Comparison of ENCODE assay signal across 8 cellular contexts in the genomic region with DNA sequence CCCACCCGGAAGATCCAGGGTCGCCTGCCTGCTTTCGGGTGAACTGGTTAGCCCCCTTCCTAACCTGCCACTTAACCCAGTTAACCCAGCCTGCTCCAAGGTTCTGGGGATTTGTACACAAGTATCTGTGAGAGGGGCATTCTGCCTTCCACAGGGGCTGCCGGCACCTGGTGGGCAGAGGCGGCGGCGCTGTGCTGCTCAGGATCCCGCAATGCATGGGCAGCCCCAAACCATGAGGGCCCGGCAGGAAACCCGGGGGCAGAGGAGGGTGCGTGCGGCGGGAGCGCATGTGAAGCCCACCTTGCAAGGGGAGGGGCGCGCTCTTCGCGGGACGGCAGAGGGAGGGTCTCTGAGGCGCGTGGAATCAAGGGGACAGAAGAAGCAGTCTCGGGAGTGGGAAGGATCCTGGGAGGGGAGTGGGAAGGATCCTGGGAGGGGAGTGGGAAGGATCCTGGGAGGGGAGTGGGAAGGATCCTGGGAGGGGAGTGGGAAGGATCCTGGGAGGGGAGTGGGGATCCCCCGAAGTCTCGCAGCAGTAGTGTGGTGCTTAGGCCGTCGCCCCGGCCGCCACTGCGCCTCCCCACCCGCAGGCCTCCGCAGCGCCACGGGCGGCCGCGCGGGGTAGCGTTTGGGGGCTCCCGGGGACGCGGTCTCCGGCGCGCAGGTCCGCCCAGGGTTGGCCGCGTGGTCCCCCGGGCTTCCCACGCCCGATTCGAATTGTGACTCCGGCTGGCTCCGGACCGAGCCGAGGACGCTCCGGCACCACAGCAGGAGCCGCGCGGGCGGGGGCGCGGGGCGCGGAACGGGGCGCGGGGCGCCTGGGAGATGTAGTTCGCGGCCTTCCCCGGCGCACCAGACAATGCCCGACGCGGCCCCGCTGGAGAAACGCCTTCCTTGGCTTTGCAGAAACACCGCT. TPM values are rescaled to one million over a fixed set of nuclear protein-coding genes. Genes with fewer than 3 reads are reported as not detected.
DNase-seq lines count a peak whose midpoint lies in the region; ATAC-seq and TF ChIP-seq lines count a peak whose summit lies in the region.

No MANE protein-coding gene starts in this region.

- H3K36me3 ChIP-seq in ascending aorta (no peaks in the 10 kb centered on the region), hepatocyte (replicated peaks; ENCODE audit: insufficient read depth, low read depth) (no peaks in the 10 kb centered on the region), vagina (no peaks in the 10 kb centered on the region)

- intact Hi-C loops in ascending aorta (cut with DNase I) = loop anchor here (2.0 to 10.0 kb wide), 3 partner anchors 16 to 170 kb away; a partner anchor contains a TSS
- intact Hi-C loops in vagina (cut with DNase I) = no loop called here

- WGBS in hepatocyte (ENCODE audit: low lambda C conversion rate, missing lambda C conversion rate) = 5% methylated on average over 68 of the region's 79 CpGs

- peak overlapping the region; percentile 46 for H2AFZ ChIP-seq in hepatocyte

- peak overlapping the region; percentile 78 for H3K4me2 ChIP-seq in hepatocyte

- no peaks in the 10 kb centered on the region for H4K20me1 ChIP-seq in hepatocyte (ENCODE audit: insufficient read depth, poor library complexity, severe bottlenecking)

- peak; percentile 63 for ATAC-seq in GM18907 (IDR thresholded peaks at IDR 0.05; ENCODE audit: unreplicated experiment)

- CTCF ChIA-PET in AG04449 (lab: Yijun Ruan, JAX) = interaction anchor here (0.7 to 2.4 kb wide), 10 partner anchors 8 to 75 kb away, joined by 3 to 12 read pairs (median 3); a partner anchor contains a TSS

- H3K27me3 ChIP-seq in ascending aorta (no peaks in the 10 kb centered on the region), hepatocyte (peaks cover 16% of the 10 kb centered on the region), vagina (no peaks in the 10 kb centered on the region)

- H3K27ac ChIP-seq in ascending aorta = peak overlapping the region; percentile 36 to 62
- no peak overlapping the region for H3K27ac ChIP-seq in hepatocyte
- peak overlapping the region; percentile 30 for H3K27ac ChIP-seq in vagina

- no peaks in the 10 kb centered on the region for H3K9me2 ChIP-seq in hepatocyte (replicated peaks; ENCODE audit: insufficient read depth)

- no peak for TF ChIP-seq POLR2A in vagina (IDR thresholded peaks at IDR 0.05)

- peaks cover 7% of the 10 kb centered on the region for H3K79me2 ChIP-seq in hepatocyte

- TF ChIP-seq CTCF in AG04449 (IDR thresholded peaks at IDR 0.05; ENCODE audit: insufficient read depth, low read length, missing control alignments) (peak; percentile 66), ascending aorta (IDR thresholded peaks at IDR 0.05) (peak; percentile 49 to 80 (median 69)), hepatocyte (IDR thresholded peaks at IDR 0.05; ENCODE audit: poor library complexity) (peak; percentile 54), vagina (IDR thresholded peaks at IDR 0.05) (peak; percentile 28 to 67 (median 51))

- H3K4me3 ChIP-seq in AG04449 (ENCODE audit: low read depth, low read length) (peak overlapping the region; percentile 52), ascending aorta (peak overlapping the region; percentile 55 to 71), hepatocyte (peak overlapping the region; percentile 49), vagina (peak overlapping the region; percentile 51 to 62)

- no peaks in the 10 kb centered on the region for H3K9me3 ChIP-seq in ascending aorta
- no peaks in the 10 kb centered on the region for H3K9me3 ChIP-seq in hepatocyte (ENCODE audit: low read depth)
- H3K9me3 ChIP-seq in vagina = no peaks in the 10 kb centered on the region

- in situ Hi-C loops in KBM-7 (cut with MboI; ENCODE audit: low pct_unique_long_range_greater_than_20kb, low sequenced_read_pairs) = no loop called here

- DNase-seq in AG04449 (ENCODE audit: low read depth, low spot score) (no peak), KBM-7 (peak; percentile 69), T-helper 1 cell (peak in 4 of 5 donors; percentile 31 to 43 (median 35)), ascending aorta (ENCODE audit: low spot score in 2 of 2) (peak; percentile 27 to 85), hepatocyte (ENCODE audit: low spot score) (peak; percentile 86), putamen (ENCODE audit: low spot score) (peak; percentile 76), vagina (ENCODE audit: extremely low spot score in 2 of 2) (peak in 1 of 2 donors; percentile 62)

- POLR2A ChIA-PET in AG04449 (lab: Yijun Ruan, JAX) = no interaction called here

- H3K4me1 ChIP-seq in ascending aorta = peaks cover 0 to 18% of the 10 kb centered on the region in 2 donors
- H3K4me1 ChIP-seq in hepatocyte (ENCODE audit: insufficient read depth) = peaks cover 24% of the 10 kb centered on the region
- peaks cover 37% of the 10 kb centered on the region for H3K4me1 ChIP-seq in vagina

RNA-seq across cellular contexts. Expression of a gene that starts 4.9 kb away (rescaled TPM):
- 118 TPM for total RNA-seq in ascending aorta
- total RNA-seq in hepatocyte = 33.3 and 48.1 TPM in 2 replicates
- polyA plus RNA-seq in hepatocyte = 52.7 and 72.4 TPM in 2 replicates
- total RNA-seq in vagina = 82.7 TPM

RNA-seq across cellular contexts. Expression of a gene that starts 16.4 kb away (rescaled TPM):
- total RNA-seq in ascending aorta = not detected
- 0.52 TPM in 1 of 2 replicates, not detected in the other for total RNA-seq in hepatocyte
- 0.76 and 1.2 TPM in 2 replicates for polyA plus RNA-seq in hepatocyte
- not detected for total RNA-seq in vagina

RNA-seq across cellular contexts. Expression of a gene that starts 59.9 kb away (rescaled TPM):
- 665 TPM for total RNA-seq in ascending aorta
- 8.3 and 11.3 TPM in 2 replicates for total RNA-seq in hepatocyte
- 29.1 and 45.6 TPM in 2 replicates for polyA plus RNA-seq in hepatocyte
- total RNA-seq in vagina = 126 TPM

Comparison
In these comparisons a context has a peak if more than half of its experiments do, and no peak if none do; other contexts are left out.
1. RNA of a gene that starts 59.9 kb away (total RNA-seq): 665 TPM in ascending aorta (single experiment) and 126 TPM in vagina (single experiment); 8.3 to 11.3 TPM in hepatocyte; every median in the first group is over 10 times any median in the second.
2. Peak in every context shown above with its lines, with median percentiles within 50 percentile points of each other: H3K4me3 ChIP-seq and CTCF ChIP-seq.